13 cellular contexts compared by ENCODE assay signal in genomic region chr16:15073101-15073500, GRCh38. TPM values are rescaled to one million over a fixed set of nuclear protein-coding genes. Genes with fewer than 3 reads are reported as not detected.
DNase-seq lines count a peak whose midpoint lies in the region; ATAC-seq and TF ChIP-seq lines count a peak whose summit lies in the region.
"Had no signal": no experiment of that assay in that cellular context is flagged by ENCODE, and none has a peak within 500 bp of the region (broad histone marks: within the 10 kb centered on the region; RNA-seq: fewer than 3 reads in every experiment).

No MANE protein-coding gene starts in this region.

- ATAC-seq in GM23338, result no peak
- peak in 1 of 4 donors; percentile 14 for ATAC-seq in psoas muscle
- no peak for ATAC-seq in HG02840 (IDR thresholded peaks at IDR 0.05; ENCODE audit: low FRiP score, unreplicated experiment)

- DNase-seq in GM23338 (ENCODE audit: low spot score) (no peak), adrenal gland (peak in 3 of 7 donors; percentile 11 to 61 (median 40)), psoas muscle (no peak), inferior parietal cortex (ENCODE audit: extremely low spot score) (no peak), sigmoid colon (no peak)
- DNase-seq: Caco-2; CD4-positive, CD25-positive, alpha-beta regulatory T cell; CD8-positive, alpha-beta T cell; DMS153; DND-41; H7 had no signal

- H3K9me2 ChIP-seq in GM23338 (ENCODE audit: insufficient read depth), result no peaks in the 10 kb centered on the region

- no peaks in the 10 kb centered on the region for H3K9me3 Mint-ChIP-seq in GM23338
- H3K9me3 Mint-ChIP-seq: CD4-positive, CD25-positive, alpha-beta regulatory T cell; CD8-positive, alpha-beta T cell had no signal

- intact Hi-C loops in adrenal gland (cut with DNase I), result no loop called here
- intact Hi-C loops in psoas muscle (cut with DNase I), result no loop called here
- intact Hi-C loops in sigmoid colon (cut with DNase I), result no loop called here

- no peak for TF ChIP-seq EP300 in sigmoid colon (IDR thresholded peaks at IDR 0.05)

- H3K27ac ChIP-seq in GM23338 (ENCODE audit: low read depth), result peak overlapping the region; percentile 47
- H3K27ac ChIP-seq in adrenal gland, result peak overlapping the region in 3 of 5 donors; percentile 10 to 58 (median 35)
- H3K27ac ChIP-seq in psoas muscle, result peak overlapping the region; percentile 28
- no peak overlapping the region for H3K27ac ChIP-seq in sigmoid colon
- H3K27ac ChIP-seq: C4-2B had no signal

- H4K20me1 ChIP-seq in GM23338 (replicated peaks; ENCODE audit: insufficient read depth), result peaks cover 3% of the 10 kb centered on the region; the same call in 1 of the 2 replicates

- H3K4me3 Mint-ChIP-seq in GM23338, result no peak overlapping the region
- H3K4me3 Mint-ChIP-seq: CD4-positive, CD25-positive, alpha-beta regulatory T cell; CD8-positive, alpha-beta T cell had no signal

- peaks cover 2% of the 10 kb centered on the region for H3K27me3 Mint-ChIP-seq in GM23338 (ENCODE audit: insufficient read depth, low read depth, poor library complexity)
- H3K27me3 Mint-ChIP-seq: CD4-positive, CD25-positive, alpha-beta regulatory T cell had no signal

- no peaks in the 10 kb centered on the region for H3K4me1 ChIP-seq in GM23338 (ENCODE audit: insufficient read depth)
- peaks cover 0 to 12% of the 10 kb centered on the region in 2 donors for H3K4me1 ChIP-seq in adrenal gland (replicated peaks in 1 of 2)
- no peaks in the 10 kb centered on the region for H3K4me1 ChIP-seq in psoas muscle
- no peaks in the 10 kb centered on the region for H3K4me1 ChIP-seq in sigmoid colon
- H3K4me1 ChIP-seq: Caco-2 had no signal

- no peak for TF ChIP-seq POLR2A in adrenal gland (IDR thresholded peaks at IDR 0.05)
- TF ChIP-seq POLR2A in sigmoid colon (IDR thresholded peaks at IDR 0.05), result no peak

- no peaks in the 10 kb centered on the region for H3K79me2 ChIP-seq in GM23338 (replicated peaks; ENCODE audit: insufficient read depth)

- H3K4me1 Mint-ChIP-seq in GM23338, result no peaks in the 10 kb centered on the region

- no peak overlapping the region for H3K27ac Mint-ChIP-seq in GM23338
- H3K27ac Mint-ChIP-seq: CD8-positive, alpha-beta T cell had no signal

- 28 to 47% (median 37%) methylated on average over 6 of the region's 6 CpGs for WGBS in adrenal gland, 4 donors
- 86 to 89% (median 88%) methylated on average over 6 of the region's 6 CpGs for WGBS in psoas muscle, 3 donors
- 89 to 93% methylated on average over 6 of the region's 6 CpGs for WGBS in sigmoid colon, 2 donors

- H3K4me3 ChIP-seq in GM23338 (no peak overlapping the region), adrenal gland (no peak overlapping the region), psoas muscle (no peak overlapping the region), sigmoid colon (no peak overlapping the region)

- peaks cover 61% of the 10 kb centered on the region for H3K36me3 ChIP-seq in GM23338 (ENCODE audit: insufficient read depth)
- H3K36me3 ChIP-seq in adrenal gland (replicated peaks in 1 of 2), result peaks cover 0 to 57% of the 10 kb centered on the region in 2 donors
- H3K36me3 ChIP-seq in psoas muscle (ENCODE audit: insufficient read depth in 1 of 2, low read depth in 1 of 2), result peaks cover 4 to 92% of the 10 kb centered on the region in 2 donors
- H3K36me3 ChIP-seq in sigmoid colon, result peaks cover 16 to 76% (median 31%) of the 10 kb centered on the region in 4 donors

- H3K9me3 ChIP-seq in adrenal gland (replicated peaks in 1 of 3) (no peaks in the 10 kb centered on the region), psoas muscle (no peaks in the 10 kb centered on the region), sigmoid colon (no peaks in the 10 kb centered on the region)
- H3K9me3 ChIP-seq: Caco-2 had no signal

- H3K36me3 Mint-ChIP-seq in GM23338 (ENCODE audit: low read depth), result peaks cover 89% of the 10 kb centered on the region

- peaks cover 18% of the 10 kb centered on the region; the same call in 1 of the 2 replicates for H3F3A ChIP-seq in GM23338 (replicated peaks; ENCODE audit: low read depth)

- TF ChIP-seq CTCF in GM23338 (conservative IDR thresholded peaks at IDR 0.05; ENCODE audit: low read depth in 2 of 2) (no peak), adrenal gland (IDR thresholded peaks at IDR 0.05) (no peak), psoas muscle (IDR thresholded peaks at IDR 0.05) (no peak), sigmoid colon (IDR thresholded peaks at IDR 0.05) (no peak)

- H3K27me3 ChIP-seq in GM23338 (ENCODE audit: insufficient read depth), result no peaks in the 10 kb centered on the region
- no peaks in the 10 kb centered on the region for H3K27me3 ChIP-seq in adrenal gland
- H3K27me3 ChIP-seq in psoas muscle (ENCODE audit: insufficient read depth in 3 of 3, low read length in 2 of 3), result no peaks in the 10 kb centered on the region
- no peaks in the 10 kb centered on the region for H3K27me3 ChIP-seq in sigmoid colon

- no peak overlapping the region for H2AFZ ChIP-seq in GM23338

- no peak overlapping the region for H3K4me2 ChIP-seq in GM23338

TF ChIP-seq in GM23338, 12 proteins besides CTCF, POLR2A, EP300 and RAD21 (continues in another document):
- TF ChIP-seq EZH2 (IDR thresholded peaks at IDR 0.05; ENCODE audit: low read depth, unreplicated experiment) (no peak), EZH2phosphoT487 (IDR thresholded peaks at IDR 0.05; ENCODE audit: unreplicated experiment) (no peak), NANOG (IDR thresholded peaks at IDR 0.05; ENCODE audit: borderline replicate concordance) (no peak), JUNB (IDR thresholded peaks at IDR 0.05; ENCODE audit: unreplicated experiment) (no peak), STAT1 (IDR thresholded peaks at IDR 0.05; ENCODE audit: unreplicated experiment) (no peak), ZNF331 (CRISPR knock-in tag; IDR thresholded peaks at IDR 0.05; ENCODE audit: low read depth) (no peak), ZNF114 (CRISPR knock-in tag; IDR thresholded peaks at IDR 0.05) (no peak), CREB1 (CRISPR knock-in tag; IDR thresholded peaks at IDR 0.05; ENCODE audit: low read depth) (no peak)
- TF ChIP-seq, protein P1, sequence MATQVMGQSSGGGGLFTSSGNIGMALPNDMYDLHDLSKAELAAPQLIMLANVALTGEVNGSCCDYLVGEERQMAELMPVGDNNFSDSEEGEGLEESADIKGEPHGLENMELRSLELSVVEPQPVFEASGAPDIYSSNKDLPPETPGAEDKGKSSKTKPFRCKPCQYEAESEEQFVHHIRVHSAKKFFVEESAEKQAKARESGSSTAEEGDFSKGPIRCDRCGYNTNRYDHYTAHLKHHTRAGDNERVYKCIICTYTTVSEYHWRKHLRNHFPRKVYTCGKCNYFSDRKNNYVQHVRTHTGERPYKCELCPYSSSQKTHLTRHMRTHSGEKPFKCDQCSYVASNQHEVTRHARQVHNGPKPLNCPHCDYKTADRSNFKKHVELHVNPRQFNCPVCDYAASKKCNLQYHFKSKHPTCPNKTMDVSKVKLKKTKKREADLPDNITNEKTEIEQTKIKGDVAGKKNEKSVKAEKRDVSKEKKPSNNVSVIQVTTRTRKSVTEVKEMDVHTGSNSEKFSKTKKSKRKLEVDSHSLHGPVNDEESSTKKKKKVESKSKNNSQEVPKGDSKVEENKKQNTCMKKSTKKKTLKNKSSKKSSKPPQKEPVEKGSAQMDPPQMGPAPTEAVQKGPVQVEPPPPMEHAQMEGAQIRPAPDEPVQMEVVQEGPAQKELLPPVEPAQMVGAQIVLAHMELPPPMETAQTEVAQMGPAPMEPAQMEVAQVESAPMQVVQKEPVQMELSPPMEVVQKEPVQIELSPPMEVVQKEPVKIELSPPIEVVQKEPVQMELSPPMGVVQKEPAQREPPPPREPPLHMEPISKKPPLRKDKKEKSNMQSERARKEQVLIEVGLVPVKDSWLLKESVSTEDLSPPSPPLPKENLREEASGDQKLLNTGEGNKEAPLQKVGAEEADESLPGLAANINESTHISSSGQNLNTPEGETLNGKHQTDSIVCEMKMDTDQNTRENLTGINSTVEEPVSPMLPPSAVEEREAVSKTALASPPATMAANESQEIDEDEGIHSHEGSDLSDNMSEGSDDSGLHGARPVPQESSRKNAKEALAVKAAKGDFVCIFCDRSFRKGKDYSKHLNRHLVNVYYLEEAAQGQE (IDR thresholded peaks at IDR 0.05; ENCODE audit: unreplicated experiment), result no peak

RNA-seq across cellular contexts. Expression of gene NTAN1, which starts 17.2 kb away (rescaled TPM):
- total RNA-seq in GM23338 (2014; rRNA removed; shearing (Covaris generic)), result 31.4 and 39.4 TPM in 2 replicates
- 51.0 and 53.4 TPM in 2 replicates for polyA plus RNA-seq in GM23338 (2016; fragmentation: Nextera tagmentation; extraction: Ambion mirVana)
- total RNA-seq in adrenal gland, result 10 to 100 TPM; 14.6 to 52.2 (median 26.6) TPM
- polyA plus RNA-seq in adrenal gland, result 10 to 100 TPM; 29.2 to 49.0 (median 31.4) TPM
- 10 to 100 TPM; 21.8 to 34.3 (median 23.8) TPM for total RNA-seq in psoas muscle
- polyA plus RNA-seq in psoas muscle, result 10 to 100 TPM; 41.6 to 78.0 (median 54.2) TPM
- 10 to 100 TPM; 61.2 to 90.6 (median 74.8) TPM for total RNA-seq in sigmoid colon
- 100 to 1,000 TPM in 2 of 3 donors, 10 to 100 TPM in 1; 32.8 to 112 (median 101) TPM for polyA plus RNA-seq in sigmoid colon

RNA-seq across cellular contexts. Expression of gene RRN3, which starts 21.0 kb away (rescaled TPM):
- 38.6 and 41.5 TPM in 2 replicates for total RNA-seq in GM23338 (2014; rRNA removed; shearing (Covaris generic))
- polyA plus RNA-seq in GM23338 (2016; fragmentation: Nextera tagmentation; extraction: Ambion mirVana) (13.8 and 15.4 TPM in 2 replicates), adrenal gland (10 to 100 TPM; 13.6 to 35.7 (median 15.8) TPM), psoas muscle (10 to 100 TPM; 19.9 to 49.5 (median 22.4) TPM), sigmoid colon (10 to 100 TPM; 14.5 to 17.4 (median 16.9) TPM)
- total RNA-seq in adrenal gland (10 to 100 TPM; 15.0 to 42.3 (median 27.4) TPM), psoas muscle (10 to 100 TPM; 30.8 to 54.9 (median 54.4) TPM), sigmoid colon (10 to 100 TPM; 21.3 to 27.2 (median 25.6) TPM)

Comparison
In these comparisons a context has a peak if more than half of its experiments do, and no peak if none do; other contexts are left out.
1. H3K27ac ChIP-seq: peak in GM23338 (single experiment), adrenal gland (3 of 5) and psoas muscle (single experiment); none in sigmoid colon (0 of 4).